In the genomic region with DNA sequence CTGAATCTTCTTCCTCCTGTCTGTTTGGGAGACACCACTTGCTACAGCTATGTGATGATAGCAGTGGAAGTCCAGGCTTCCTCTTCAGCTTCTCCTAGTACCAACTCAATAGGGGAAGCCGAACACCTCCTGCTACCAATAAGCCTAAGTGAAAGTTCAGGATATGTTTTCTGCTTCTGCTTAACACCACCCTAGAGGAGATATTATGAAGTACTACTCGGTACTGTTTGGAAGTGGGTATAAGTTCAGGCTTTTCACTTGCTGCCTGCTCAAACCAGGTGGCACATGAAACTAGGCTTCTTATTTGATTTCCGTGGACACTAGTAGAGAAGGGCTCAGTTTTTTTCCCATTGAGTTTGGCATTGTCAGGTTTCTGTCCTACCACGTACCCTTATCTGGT, we compare ENCODE assay signal across 1 cellular context.
TF ChIP-seq lines count a peak whose summit lies in the region.

No MANE protein-coding gene starts in this region.

TF ChIP-seq in K562, 482 proteins besides CTCF, POLR2A, EP300 and RAD21:
- TF ChIP-seq ILK (tag; IDR thresholded peaks at IDR 0.05; ENCODE audit: borderline replicate concordance, low read depth) (no peak), TAF1 (IDR thresholded peaks at IDR 0.05; ENCODE audit: control insufficient read depth, extremely low read depth, insufficient read depth, low read length, severe bottlenecking) (no peak)
TF ChIP-seq in K562: peak in this region for 0.
